ENCODE assay signal across 13 cellular contexts in genomic region chrX:1661922-1662221, GRCh38. TPM values are rescaled to one million over a fixed set of nuclear protein-coding genes. Genes with fewer than 3 reads are reported as not detected.
A peak's percentile ranks its signal among the peaks of the same experiment; 100 is the strongest.
DNase-seq lines count a peak whose midpoint lies in the region; ATAC-seq and TF ChIP-seq lines count a peak whose summit lies in the region.
"Had no signal": no experiment of that assay in that cellular context is flagged by ENCODE, and none has a peak within 500 bp of the region (broad histone marks: within the 10 kb centered on the region; RNA-seq: fewer than 3 reads in every experiment).

No MANE protein-coding gene starts in this region.

- H3K27me3 Mint-ChIP-seq in CD4-positive, CD25-positive, alpha-beta regulatory T cell, result no peaks in the 10 kb centered on the region

- no peak for TF ChIP-seq CTCF in SU-DHL-6 (IDR thresholded peaks at IDR 0.05; ENCODE audit: insufficient read depth, low read length, poor library complexity, severe bottlenecking)
- no peak for TF ChIP-seq CTCF in lower lobe of right lung (IDR thresholded peaks at IDR 0.05)
- no peak for TF ChIP-seq CTCF in GM13976 (IDR thresholded peaks at IDR 0.05; ENCODE audit: borderline replicate concordance, control extremely low read depth, extremely low read depth, insufficient read depth, missing control alignments)
- TF ChIP-seq CTCF in omental fat pad (IDR thresholded peaks at IDR 0.05), result no peak
- TF ChIP-seq CTCF in thyroid gland (IDR thresholded peaks at IDR 0.05), result no peak

- H3F3A ChIP-seq in SU-DHL-6 (ENCODE audit: insufficient read depth), result no peaks in the 10 kb centered on the region

- H3K9me3 Mint-ChIP-seq in CD4-positive, CD25-positive, alpha-beta regulatory T cell, result peaks cover 0 to 4% (median 0%) of the 10 kb centered on the region in 7 donors

- peak in 1 of 2 donors; percentile 44 for ATAC-seq in CD4-positive, CD25-positive, alpha-beta regulatory T cell (ENCODE audit: low read depth in 2 of 2)
- ATAC-seq in GM18870 (IDR thresholded peaks at IDR 0.05; ENCODE audit: unreplicated experiment) (peak; percentile 1), lower lobe of right lung (peak in 1 of 2 donors; percentile 20), omental fat pad (ENCODE audit: low FRiP score) (no peak)

- DNase-seq in CD4-positive, CD25-positive, alpha-beta regulatory T cell, result no peak
- DNase-seq in lower lobe of right lung, result no peak
- no peak for DNase-seq in GM13976 (ENCODE audit: low spot score)
- no peak for DNase-seq in omental fat pad (ENCODE audit: low spot score)
- no peak for DNase-seq in thyroid gland
- DNase-seq in NCI-H1092 treated with DMSO at 0.1 percent for 48 hours (lab: John Stamatoyannopoulos, UW), result no peak
- DNase-seq: cerebellar nuclear complex, NCI-H226 had no signal

- peak overlapping the region; percentile 86 for H2AFZ ChIP-seq in SU-DHL-6 (ENCODE audit: low read depth, low read length, severe bottlenecking)

- H3K36me3 ChIP-seq in CD4-positive, CD25-positive, alpha-beta regulatory T cell (ENCODE audit: control insufficient read depth, insufficient read depth, low read length), result peaks cover 13% of the 10 kb centered on the region
- H3K36me3 ChIP-seq in SU-DHL-6 (ENCODE audit: low read length) (no peaks in the 10 kb centered on the region), lower lobe of right lung (no peaks in the 10 kb centered on the region), thyroid gland (no peaks in the 10 kb centered on the region)

- H3K27ac ChIP-seq in CD4-positive, CD25-positive, alpha-beta regulatory T cell (ENCODE audit: insufficient read depth, low read length, poor library complexity, severe bottlenecking), result peak overlapping the region; percentile 97
- H3K27ac ChIP-seq in SU-DHL-6 (ENCODE audit: low read depth, low read length) (peak overlapping the region; percentile 81), lower lobe of right lung (peak overlapping the region; percentile 46), thyroid gland (no peak overlapping the region)
- H3K27ac ChIP-seq: C4-2B had no signal

- no peaks in the 10 kb centered on the region for H3K9me2 ChIP-seq in SU-DHL-6 (replicated peaks; ENCODE audit: insufficient read depth, low read length)

- H3K36me3 Mint-ChIP-seq in CD4-positive, CD25-positive, alpha-beta regulatory T cell, result peaks cover 28% of the 10 kb centered on the region

- no peak for TF ChIP-seq POLR2A in thyroid gland (IDR thresholded peaks at IDR 0.05)

- H4K20me1 ChIP-seq in SU-DHL-6 (ENCODE audit: low read depth, low read length), result no peaks in the 10 kb centered on the region

- WGBS in thyroid gland, 2 donors, result 86 to 94% methylated on average over 15 of the region's 15 CpGs

- intact Hi-C loops in lower lobe of right lung (cut with DNase I) (no loop called here), thyroid gland (cut with DNase I) (no loop called here)

- peak overlapping the region; percentile 50 for H3K4me2 ChIP-seq in SU-DHL-6 (ENCODE audit: low read depth, low read length, poor library complexity, severe bottlenecking)

- peak overlapping the region; percentile 87 to 95 (median 91) for H3K4me3 Mint-ChIP-seq in CD4-positive, CD25-positive, alpha-beta regulatory T cell

- peaks cover 4% of the 10 kb centered on the region; the same call in 1 of the 2 replicates for H3K79me2 ChIP-seq in SU-DHL-6 (ENCODE audit: insufficient read depth, low read length)

- peaks cover 27% of the 10 kb centered on the region for H3K4me1 ChIP-seq in CD4-positive, CD25-positive, alpha-beta regulatory T cell (ENCODE audit: control insufficient read depth, insufficient read depth, low read length, poor library complexity, severe bottlenecking)
- H3K4me1 ChIP-seq in lower lobe of right lung, result no peaks in the 10 kb centered on the region
- no peaks in the 10 kb centered on the region for H3K4me1 ChIP-seq in thyroid gland

- H3K4me1 Mint-ChIP-seq in CD4-positive, CD25-positive, alpha-beta regulatory T cell, result peaks cover 14 to 78% (median 45%) of the 10 kb centered on the region in 4 donors

- no peaks in the 10 kb centered on the region for H3K27me3 ChIP-seq in CD4-positive, CD25-positive, alpha-beta regulatory T cell (ENCODE audit: control insufficient read depth, insufficient read depth, low read length)
- no peaks in the 10 kb centered on the region for H3K27me3 ChIP-seq in SU-DHL-6 (ENCODE audit: low read length)
- no peaks in the 10 kb centered on the region for H3K27me3 ChIP-seq in lower lobe of right lung (ENCODE audit: low read depth)
- no peaks in the 10 kb centered on the region for H3K27me3 ChIP-seq in thyroid gland

- peak overlapping the region; percentile 79 for H3K4me3 ChIP-seq in CD4-positive, CD25-positive, alpha-beta regulatory T cell (ENCODE audit: low read depth, low read length)
- H3K4me3 ChIP-seq in SU-DHL-6 (ENCODE audit: insufficient read depth, low read length, poor library complexity, severe bottlenecking), result peak overlapping the region; percentile 68
- peak overlapping the region; percentile 39 for H3K4me3 ChIP-seq in lower lobe of right lung
- no peak overlapping the region for H3K4me3 ChIP-seq in thyroid gland (replicated peaks in 1 of 3)

- no peaks in the 10 kb centered on the region for H3K9me3 ChIP-seq in CD4-positive, CD25-positive, alpha-beta regulatory T cell (ENCODE audit: control insufficient read depth in 2 of 2, low read length in 2 of 2)
- H3K9me3 ChIP-seq in SU-DHL-6 (ENCODE audit: insufficient read depth, low read length) (no peaks in the 10 kb centered on the region), lower lobe of right lung (no peaks in the 10 kb centered on the region), thyroid gland (no peaks in the 10 kb centered on the region)

- H3K27ac Mint-ChIP-seq in CD4-positive, CD25-positive, alpha-beta regulatory T cell, result peak overlapping the region in 2 of 3 donors; percentile 94 to 99

- in situ Hi-C loops in GM13976 (cut with MboI; ENCODE audit: low sequenced_read_pairs, unreplicated experiment), result loop anchor here (25.0 kb wide), 1 partner anchor 1150 kb away; no protein-coding TSS in a partner anchor

- H3K9ac ChIP-seq in SU-DHL-6 (ENCODE audit: low read length), result peak overlapping the region; percentile 56

RNA-seq across cellular contexts. Expression of gene ASMT, which starts 47.0 kb away (rescaled TPM):
- not detected for total RNA-seq in CD4-positive, CD25-positive, alpha-beta regulatory T cell
- under 1 TPM in 3 of 4 donors, not detected in 1; 0.19 to 1.00 (median 0.91) TPM for polyA plus RNA-seq in CD4-positive, CD25-positive, alpha-beta regulatory T cell
- total RNA-seq in lower lobe of right lung (not detected), omental fat pad (under 1 TPM in 1 of 4 donors, not detected in 3; 0.56 TPM), thyroid gland (not detected)
- total RNA-seq: MCF 10A, RPMI7951 had no signal

Comparison
In these comparisons a context has a peak if more than half of its experiments do, and no peak if none do; other contexts are left out.
1. H3K27ac ChIP-seq: peak in CD4-positive, CD25-positive, alpha-beta regulatory T cell (single experiment), SU-DHL-6 (single experiment) and lower lobe of right lung (single experiment); none in thyroid gland (0 of 3).
2. H3K4me3 ChIP-seq: peak in CD4-positive, CD25-positive, alpha-beta regulatory T cell (single experiment), SU-DHL-6 (single experiment) and lower lobe of right lung (single experiment); none in thyroid gland (0 of 3).